ENCODE assay signal across 1 cellular context in genomic region chr6:100879317-100879716, GRCh38.
TF ChIP-seq lines count a peak whose summit lies in the region.

No MANE protein-coding gene starts in this region.

TF ChIP-seq in HepG2, 621 proteins besides CTCF, POLR2A, EP300 and RAD21 (continued from another document):
- TF ChIP-seq ZNF556 (CRISPR knock-in tag; IDR thresholded peaks at IDR 0.05; ENCODE audit: borderline replicate concordance) (no peak), NFIC (IDR thresholded peaks at IDR 0.05; ENCODE audit: low read length) (no peak), U2AF2 (IDR thresholded peaks at IDR 0.05; ENCODE audit: low read depth, low read length) (no peak), GPN1 (CRISPR knock-in tag; IDR thresholded peaks at IDR 0.05; ENCODE audit: borderline replicate concordance) (no peak), ELF1 (CRISPR knock-in tag; IDR thresholded peaks at IDR 0.05) (no peak), MIER3 (CRISPR knock-in tag; IDR thresholded peaks at IDR 0.05; ENCODE audit: borderline replicate concordance) (no peak), ZNF75D (CRISPR knock-in tag; IDR thresholded peaks at IDR 0.05; ENCODE audit: borderline replicate concordance) (no peak), ZFX (CRISPR knock-in tag; IDR thresholded peaks at IDR 0.05; ENCODE audit: low read depth) (no peak), TBP (CRISPR knock-in tag; IDR thresholded peaks at IDR 0.05) (no peak), ZSCAN12 (CRISPR knock-in tag; IDR thresholded peaks at IDR 0.05) (no peak), NR2F1 (CRISPR knock-in tag; IDR thresholded peaks at IDR 0.05) (no peak), ZNF780A (CRISPR knock-in tag; IDR thresholded peaks at IDR 0.05) (no peak)
- TF ChIP-seq, protein P1, sequence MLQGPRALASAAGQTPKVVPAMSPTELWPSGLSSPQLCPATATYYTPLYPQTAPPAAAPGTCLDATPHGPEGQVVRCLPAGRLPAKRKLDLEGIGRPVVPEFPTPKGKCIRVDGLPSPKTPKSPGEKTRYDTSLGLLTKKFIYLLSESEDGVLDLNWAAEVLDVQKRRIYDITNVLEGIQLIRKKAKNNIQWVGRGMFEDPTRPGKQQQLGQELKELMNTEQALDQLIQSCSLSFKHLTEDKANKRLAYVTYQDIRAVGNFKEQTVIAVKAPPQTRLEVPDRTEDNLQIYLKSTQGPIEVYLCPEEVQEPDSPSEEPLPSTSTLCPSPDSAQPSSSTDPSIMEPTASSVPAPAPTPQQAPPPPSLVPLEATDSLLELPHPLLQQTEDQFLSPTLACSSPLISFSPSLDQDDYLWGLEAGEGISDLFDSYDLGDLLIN (CRISPR knock-in tag; IDR thresholded peaks at IDR 0.05; ENCODE audit: borderline replicate concordance): no peak
- TF ChIP-seq, protein P2, sequence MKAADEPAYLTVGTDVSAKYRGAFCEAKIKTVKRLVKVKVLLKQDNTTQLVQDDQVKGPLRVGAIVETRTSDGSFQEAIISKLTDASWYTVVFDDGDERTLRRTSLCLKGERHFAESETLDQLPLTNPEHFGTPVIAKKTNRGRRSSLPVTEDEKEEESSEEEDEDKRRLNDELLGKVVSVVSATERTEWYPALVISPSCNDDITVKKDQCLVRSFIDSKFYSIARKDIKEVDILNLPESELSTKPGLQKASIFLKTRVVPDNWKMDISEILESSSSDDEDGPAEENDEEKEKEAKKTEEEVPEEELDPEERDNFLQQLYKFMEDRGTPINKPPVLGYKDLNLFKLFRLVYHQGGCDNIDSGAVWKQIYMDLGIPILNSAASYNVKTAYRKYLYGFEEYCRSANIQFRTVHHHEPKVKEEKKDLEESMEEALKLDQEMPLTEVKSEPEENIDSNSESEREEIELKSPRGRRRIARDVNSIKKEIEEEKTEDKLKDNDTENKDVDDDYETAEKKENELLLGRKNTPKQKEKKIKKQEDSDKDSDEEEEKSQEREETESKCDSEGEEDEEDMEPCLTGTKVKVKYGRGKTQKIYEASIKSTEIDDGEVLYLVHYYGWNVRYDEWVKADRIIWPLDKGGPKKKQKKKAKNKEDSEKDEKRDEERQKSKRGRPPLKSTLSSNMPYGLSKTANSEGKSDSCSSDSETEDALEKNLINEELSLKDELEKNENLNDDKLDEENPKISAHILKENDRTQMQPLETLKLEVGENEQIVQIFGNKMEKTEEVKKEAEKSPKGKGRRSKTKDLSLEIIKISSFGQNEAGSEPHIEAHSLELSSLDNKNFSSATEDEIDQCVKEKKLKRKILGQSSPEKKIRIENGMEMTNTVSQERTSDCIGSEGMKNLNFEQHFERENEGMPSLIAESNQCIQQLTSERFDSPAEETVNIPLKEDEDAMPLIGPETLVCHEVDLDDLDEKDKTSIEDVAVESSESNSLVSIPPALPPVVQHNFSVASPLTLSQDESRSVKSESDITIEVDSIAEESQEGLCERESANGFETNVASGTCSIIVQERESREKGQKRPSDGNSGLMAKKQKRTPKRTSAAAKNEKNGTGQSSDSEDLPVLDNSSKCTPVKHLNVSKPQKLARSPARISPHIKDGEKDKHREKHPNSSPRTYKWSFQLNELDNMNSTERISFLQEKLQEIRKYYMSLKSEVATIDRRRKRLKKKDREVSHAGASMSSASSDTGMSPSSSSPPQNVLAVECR (CRISPR knock-in tag; IDR thresholded peaks at IDR 0.05; ENCODE audit: borderline replicate concordance): no peak
